11 cellular contexts compared by ENCODE assay signal in the genomic region with DNA sequence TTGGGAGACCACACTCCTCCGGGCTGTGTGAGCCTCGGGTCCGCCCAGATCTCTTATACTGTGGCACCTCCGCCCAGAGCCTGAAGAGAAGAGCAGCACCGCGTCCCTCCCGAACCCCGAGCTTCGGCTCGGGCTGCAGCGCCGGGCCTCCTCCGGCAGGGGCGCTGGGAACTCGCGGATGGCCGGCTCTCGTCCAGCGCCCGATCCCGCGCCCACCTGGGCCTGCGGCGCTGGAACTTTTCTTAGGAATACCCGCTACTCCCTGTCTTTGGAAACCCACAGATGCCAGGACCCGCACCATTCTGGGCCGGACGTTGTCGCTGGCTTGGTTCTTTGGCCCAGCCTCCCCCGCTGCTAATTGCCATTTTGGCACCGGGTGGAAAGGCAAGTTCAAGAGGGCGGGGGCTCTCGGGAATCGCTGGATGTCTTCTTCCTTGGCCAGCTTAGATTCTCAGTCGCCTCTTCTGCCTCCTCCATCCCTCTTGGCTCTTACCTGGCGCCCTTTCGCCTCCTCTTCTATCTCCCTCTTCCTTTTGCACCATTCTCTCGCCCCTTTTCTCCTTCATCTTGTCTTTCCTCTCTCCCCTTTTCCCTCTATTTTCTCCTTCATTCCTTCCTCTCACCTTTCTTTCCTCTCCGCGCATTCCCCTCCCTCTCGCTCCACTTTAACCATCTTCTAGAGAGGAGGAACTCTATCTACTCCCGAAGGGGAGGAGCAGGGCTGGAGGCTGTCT. TPM values are rescaled to one million over a fixed set of nuclear protein-coding genes. Genes with fewer than 3 reads are reported as not detected.
DNase-seq lines count a peak whose midpoint lies in the region; ATAC-seq, FAIRE-seq and TF ChIP-seq lines count a peak whose summit lies in the region.
"Had no signal": no experiment of that assay in that cellular context is flagged by ENCODE, and none has a peak within 500 bp of the region (broad histone marks: within the 10 kb centered on the region; RNA-seq: fewer than 3 reads in every experiment).

No MANE protein-coding gene starts in this region.

- H3K23ac ChIP-seq in mesenchymal stem cell (ENCODE audit: low read length in 2 of 2), result no peak overlapping the region

- H2BK12ac ChIP-seq in mesenchymal stem cell (ENCODE audit: low read length in 2 of 2), result no peak overlapping the region

- peak; percentile 42 for TF ChIP-seq CTCF in BE2C (IDR thresholded peaks at IDR 0.05; ENCODE audit: low read depth, low read length)
- peak; percentile 41 for TF ChIP-seq CTCF in bronchial epithelial cell (IDR thresholded peaks at IDR 0.05; ENCODE audit: insufficient read depth, low read length, severe bottlenecking)

- H3K36me3 Mint-ChIP-seq in activated T-helper 17 cell treated with anti-CD3 and anti-CD28 coated beads, Interleukin-2, amount 50 U/mL, for 72 hours (ENCODE audit: low read depth), result no peaks in the 10 kb centered on the region
- H3K36me3 Mint-ChIP-seq: T-cell had no signal

- ATAC-seq in HG02759 (IDR thresholded peaks at IDR 0.05; ENCODE audit: unreplicated experiment) (peak; percentile 37), GM21529 (IDR thresholded peaks at IDR 0.05; ENCODE audit: unreplicated experiment) (no peak)
- ATAC-seq in activated T-helper 17 cell treated with anti-CD3 and anti-CD28 coated beads, Interleukin-2, amount 50 U/mL, for 72 hours (replicated peaks), result no peak
- ATAC-seq: naive thymus-derived CD4-positive, alpha-beta T cell; T-cell had no signal

- H3K9ac ChIP-seq in mesenchymal stem cell (ENCODE audit: low read length), result no peak overlapping the region

- no peak overlapping the region for H3K18ac ChIP-seq in mesenchymal stem cell (ENCODE audit: low read depth in 1 of 2, low read length in 2 of 2)

- H4K91ac ChIP-seq in mesenchymal stem cell (ENCODE audit: low read length), result no peak overlapping the region

- no peak overlapping the region for H3K14ac ChIP-seq in mesenchymal stem cell (ENCODE audit: low read length in 2 of 2)

- H2AFZ ChIP-seq in mesenchymal stem cell (ENCODE audit: low read depth, low read length), result no peak overlapping the region

- H2BK5ac ChIP-seq in mesenchymal stem cell (ENCODE audit: low read depth, low read length, poor library complexity, severe bottlenecking), result no peak overlapping the region

- H3K4me3 Mint-ChIP-seq in activated T-helper 17 cell treated with anti-CD3 and anti-CD28 coated beads, Interleukin-2, amount 50 U/mL, for 72 hours, result no peak overlapping the region
- H3K4me3 Mint-ChIP-seq: stimulated activated naive CD8-positive, alpha-beta T cell treated with anti-CD3 and anti-CD28 coated beads, Interleukin-15, Interleukin-2, amounts not matched to agents 100 ng/mL and 50 ng/mL, for 24 hours had no signal

- H3K27me3 ChIP-seq in BE2C, result peaks cover 43% of the 10 kb centered on the region
- peaks cover 36% of the 10 kb centered on the region for H3K27me3 ChIP-seq in bronchial epithelial cell (ENCODE audit: control insufficient read depth, insufficient read depth, low read length)
- H3K27me3 ChIP-seq in mesenchymal stem cell (ENCODE audit: control insufficient read depth in 1 of 2, insufficient read depth in 1 of 2, low read length in 2 of 2), result peaks cover 57 to 75% of the 10 kb centered on the region in 2 experiments

- H3K9me3 Mint-ChIP-seq in activated T-helper 17 cell treated with anti-CD3 and anti-CD28 coated beads, Interleukin-2, amount 50 U/mL, for 72 hours, result no peaks in the 10 kb centered on the region
- H3K9me3 Mint-ChIP-seq: stimulated activated naive CD8-positive, alpha-beta T cell treated with anti-CD3 and anti-CD28 coated beads, Interleukin-15, Interleukin-2, amounts not matched to agents 100 ng/mL and 50 ng/mL, for 24 hours; T-cell had no signal

- H3K27me3 Mint-ChIP-seq in activated T-helper 17 cell treated with anti-CD3 and anti-CD28 coated beads, Interleukin-2, amount 50 U/mL, for 72 hours, result peaks cover 48% of the 10 kb centered on the region

- H3K36me3 ChIP-seq in BE2C, result no peaks in the 10 kb centered on the region
- no peaks in the 10 kb centered on the region for H3K36me3 ChIP-seq in bronchial epithelial cell (ENCODE audit: control insufficient read depth, insufficient read depth, low read length)
- H3K36me3 ChIP-seq in mesenchymal stem cell (ENCODE audit: control insufficient read depth in 1 of 2, insufficient read depth in 2 of 2, low read depth in 1 of 2, low read length in 2 of 2), result peaks cover 0 to 3% of the 10 kb centered on the region in 2 experiments

- H4K8ac ChIP-seq in mesenchymal stem cell (ENCODE audit: low read length), result no peak overlapping the region

- H3K4me1 ChIP-seq in BE2C, result no peaks in the 10 kb centered on the region
- H3K4me1 ChIP-seq in mesenchymal stem cell (ENCODE audit: control insufficient read depth, insufficient read depth, low read depth, low read length), result peaks cover 7% of the 10 kb centered on the region

- H2BK15ac ChIP-seq in mesenchymal stem cell (ENCODE audit: low read depth, poor library complexity, severe bottlenecking), result no peak overlapping the region

- no peak overlapping the region for H3K27ac Mint-ChIP-seq in activated T-helper 17 cell treated with anti-CD3 and anti-CD28 coated beads, Interleukin-2, amount 50 U/mL, for 72 hours
- H3K27ac Mint-ChIP-seq: stimulated activated naive CD8-positive, alpha-beta T cell treated with anti-CD3 and anti-CD28 coated beads, Interleukin-15, Interleukin-2, amounts not matched to agents 100 ng/mL and 50 ng/mL, for 24 hours had no signal

- no peaks in the 10 kb centered on the region for H3K79me1 ChIP-seq in mesenchymal stem cell (replicated peaks; ENCODE audit: low read length, poor library complexity, severe bottlenecking)

- no peak overlapping the region for H2BK120ac ChIP-seq in mesenchymal stem cell (ENCODE audit: low read depth, low read length)

- H3K4me3 ChIP-seq in BE2C (ENCODE audit: low read depth, low read length) (no peak overlapping the region), bronchial epithelial cell (ENCODE audit: low read depth, low read length) (no peak overlapping the region), mesenchymal stem cell (ENCODE audit: insufficient read depth in 1 of 2, low read depth in 1 of 2, low read length in 2 of 2) (no peak overlapping the region)

- H3K4me1 Mint-ChIP-seq in activated T-helper 17 cell treated with anti-CD3 and anti-CD28 coated beads, Interleukin-2, amount 50 U/mL, for 72 hours, result no peaks in the 10 kb centered on the region

- WGBS in mesenchymal stem cell, result 3% methylated on average over 42 of the region's 42 CpGs

- peak overlapping the region; percentile 6 for H3K4me2 ChIP-seq in mesenchymal stem cell (ENCODE audit: low read length, poor library complexity, severe bottlenecking)

- no peaks in the 10 kb centered on the region for H3K9me3 ChIP-seq in BE2C
- no peaks in the 10 kb centered on the region for H3K9me3 ChIP-seq in mesenchymal stem cell (ENCODE audit: control insufficient read depth, low read length)

- no peak overlapping the region for H3K27ac ChIP-seq in mesenchymal stem cell (ENCODE audit: low read length, poor library complexity, severe bottlenecking)

- H3K4ac ChIP-seq in mesenchymal stem cell (ENCODE audit: low read depth in 1 of 2, low read length in 2 of 2), result no peak overlapping the region

- H2AK5ac ChIP-seq in mesenchymal stem cell (ENCODE audit: low read length, severe bottlenecking), result no peak overlapping the region

- DNase-seq in BE2C, result peak; percentile 27
- DNase-seq in bronchial epithelial cell (ENCODE audit: low read depth), result no peak
- DNase-seq in mesenchymal stem cell, result no peak
- DNase-seq in GM19238 (ENCODE audit: insufficient read length, low spot score), result no peak
- DNase-seq in HPDE6-E6E7 (ENCODE audit: extremely low spot score), result no peak
- DNase-seq: naive thymus-derived CD4-positive, alpha-beta T cell; T-cell had no signal

- no peak for FAIRE-seq in bronchial epithelial cell (lab: Jason Lieb, UNC)

RNA-seq across cellular contexts. Expression of gene SORCS3, which starts 2.1 kb away (rescaled TPM):
- polyA plus RNA-seq in BE2C (2012; ENCODE audit: insufficient read depth, insufficient read length, low read depth), result not detected
- total RNA-seq in bronchial epithelial cell, result not detected in 2 replicates
- polyA plus RNA-seq in mesenchymal stem cell (2013, experiment 1 of 2), result not detected
- polyA plus RNA-seq in mesenchymal stem cell (2013, experiment 2 of 2), result not detected
- total RNA-seq in activated T-helper 17 cell treated with anti-CD3 and anti-CD28 coated beads, Interleukin-2, amount 50 U/mL, for 72 hours, result not detected
